Comparison of ENCODE assay signal across 16 cellular contexts in genomic region chr22:37022483-37023337, GRCh38. TPM values are rescaled to one million over a fixed set of nuclear protein-coding genes. Genes with fewer than 3 reads are reported as not detected.
A peak's percentile ranks its signal among the peaks of the same experiment; 100 is the strongest.
DNase-seq lines count a peak whose midpoint lies in the region; ATAC-seq and TF ChIP-seq lines count a peak whose summit lies in the region.
"Had no signal": no experiment of that assay in that cellular context is flagged by ENCODE, and none has a peak within 500 bp of the region (broad histone marks: within the 10 kb centered on the region; RNA-seq: fewer than 3 reads in every experiment).

No MANE protein-coding gene starts in this region.

- no peak overlapping the region for H3K4me2 ChIP-seq in mesendoderm (ENCODE audit: low read length)

- no peak overlapping the region for H4K8ac ChIP-seq in mesendoderm (ENCODE audit: low read depth, low read length)

- ATAC-seq in GM19467 (IDR thresholded peaks at IDR 0.05; ENCODE audit: unreplicated experiment), result no peak

- H3K4me3 Mint-ChIP-seq in T-helper 2 cell treated with Interferon-gamma antibody and Interleukin-4, amounts not matched to agents 5 μg/mL and 100 μg/mL, for 36 hours, result no peak overlapping the region

- peaks cover 30% of the 10 kb centered on the region for H3K36me3 ChIP-seq in left ventricle myocardium inferior
- peaks cover 6% of the 10 kb centered on the region for H3K36me3 ChIP-seq in mesendoderm (ENCODE audit: control insufficient read depth, insufficient read depth, low read length)
- H3K36me3 ChIP-seq in suprapubic skin, result peaks cover 35% of the 10 kb centered on the region

- TF ChIP-seq EP300 in suprapubic skin (IDR thresholded peaks at IDR 0.05), result no peak

- H3K9me3 Mint-ChIP-seq in T-helper 2 cell treated with Interferon-gamma antibody and Interleukin-4, amounts not matched to agents 5 μg/mL and 100 μg/mL, for 36 hours, result no peaks in the 10 kb centered on the region
- H3K9me3 Mint-ChIP-seq: activated CD8-positive, alpha-beta T cell treated with anti-CD3 and anti-CD28 coated beads for 36 hours; activated T-cell treated with anti-CD3 and anti-CD28 coated beads, Interleukin-2, amount 50 U/mL, for 24 hours; stimulated activated effector memory CD8-positive, alpha-beta T cell treated with anti-CD3 and anti-CD28 coated beads, Interleukin-12 subunit alpha, Interleukin-12 subunit beta, amount 100 ng/mL, for 72 hours had no signal

- in situ Hi-C loops in SK-MEL-5 (cut with HindIII; ENCODE audit: low pct_unique_long_range_greater_than_20kb, low sequenced_read_pairs), result no loop called here

- H2AK5ac ChIP-seq in mesendoderm (ENCODE audit: low read length), result no peak overlapping the region

- H2BK15ac ChIP-seq in mesendoderm (replicated peaks; ENCODE audit: low read depth), result no peak overlapping the region

- no peak for TF ChIP-seq CTCF in left ventricle myocardium inferior (IDR thresholded peaks at IDR 0.05; ENCODE audit: borderline replicate concordance)
- no peak for TF ChIP-seq CTCF in suprapubic skin (IDR thresholded peaks at IDR 0.05)

- peaks cover 14% of the 10 kb centered on the region for H3K4me1 Mint-ChIP-seq in T-helper 2 cell treated with Interferon-gamma antibody and Interleukin-4, amounts not matched to agents 5 μg/mL and 100 μg/mL, for 36 hours (ENCODE audit: low read depth)

- no peak overlapping the region for H3K27ac Mint-ChIP-seq in T-helper 2 cell treated with Interferon-gamma antibody and Interleukin-4, amounts not matched to agents 5 μg/mL and 100 μg/mL, for 36 hours
- H3K27ac Mint-ChIP-seq: activated CD8-positive, alpha-beta T cell treated with anti-CD3 and anti-CD28 coated beads for 36 hours; activated T-cell treated with anti-CD3 and anti-CD28 coated beads, Interleukin-2, amount 50 U/mL, for 24 hours; B cell; stimulated activated effector memory CD8-positive, alpha-beta T cell treated with anti-CD3 and anti-CD28 coated beads, Interleukin-12 subunit alpha, Interleukin-12 subunit beta, amount 100 ng/mL, for 72 hours; T-helper 17 cell had no signal

- H2BK5ac ChIP-seq in mesendoderm (ENCODE audit: low read length), result no peak overlapping the region

- H3K9me3 ChIP-seq in left ventricle myocardium inferior (replicated peaks) (no peaks in the 10 kb centered on the region), suprapubic skin (no peaks in the 10 kb centered on the region)
- H3K9me3 ChIP-seq: Caco-2, tibial artery had no signal

- H3K4me1 ChIP-seq in left ventricle myocardium inferior, result peaks cover 88% of the 10 kb centered on the region
- no peaks in the 10 kb centered on the region for H3K4me1 ChIP-seq in mesendoderm (ENCODE audit: control insufficient read depth, low read depth, low read length)
- H3K4me1 ChIP-seq in suprapubic skin, result peaks cover 46% of the 10 kb centered on the region

- H3K27ac ChIP-seq in left ventricle myocardium inferior (replicated peaks) (peak overlapping the region; percentile 59), mesendoderm (ENCODE audit: low read depth, low read length) (no peak overlapping the region), suprapubic skin (peak overlapping the region; percentile 15)
- H3K27ac ChIP-seq: tibial artery had no signal

- H4K5ac ChIP-seq in mesendoderm (ENCODE audit: low read length), result no peak overlapping the region

- no CpG with 5 or more reads among the region's 16 CpGs for WGBS in mesendoderm (ENCODE audit: extremely low coverage, insufficient coverage, low lambda C conversion rate)
- 79% methylated on average over 9 of the region's 16 CpGs for WGBS in suprapubic skin

- DNase-seq in SK-MEL-5 (ENCODE audit: low read depth, low spot score) (peak; percentile 16), left ventricle myocardium inferior (no peak), mesendoderm (no peak), suprapubic skin (ENCODE audit: low spot score in 2 of 2) (no peak), activated gamma-delta T cell treated with Interleukin-2 at 50 U/mL for 16 hours (no peak)
- no peak for DNase-seq in T-helper 2 cell treated with Interferon-gamma antibody and Interleukin-4, amounts not matched to agents 5 μg/mL and 100 μg/mL, for 36 hours (ENCODE audit: low spot score)
- DNase-seq in activated CD4-positive, alpha-beta T cell treated with anti-CD3 and anti-CD28 coated beads for 4 hours, result no peak
- DNase-seq: NCI-H1417 treated with DMSO at 0.1 percent for 48 hours, tibial artery had no signal

- H3K79me2 ChIP-seq in mesendoderm (ENCODE audit: control insufficient read depth, insufficient read depth, low read length), result peaks cover 2% of the 10 kb centered on the region

- H3K27me3 Mint-ChIP-seq in T-helper 2 cell treated with Interferon-gamma antibody and Interleukin-4, amounts not matched to agents 5 μg/mL and 100 μg/mL, for 36 hours (ENCODE audit: low read depth), result peaks cover 2% of the 10 kb centered on the region
- H3K27me3 Mint-ChIP-seq: B cell, T-helper 17 cell had no signal

- H3K27me3 ChIP-seq in left ventricle myocardium inferior (ENCODE audit: low read depth), result no peaks in the 10 kb centered on the region
- H3K27me3 ChIP-seq in mesendoderm (ENCODE audit: insufficient read depth, low read length, poor library complexity), result no peaks in the 10 kb centered on the region
- no peaks in the 10 kb centered on the region for H3K27me3 ChIP-seq in suprapubic skin
- H3K27me3 ChIP-seq: tibial artery had no signal

- peaks cover 26% of the 10 kb centered on the region for H3K79me1 ChIP-seq in mesendoderm (ENCODE audit: low read length)

- H3K36me3 Mint-ChIP-seq in T-helper 2 cell treated with Interferon-gamma antibody and Interleukin-4, amounts not matched to agents 5 μg/mL and 100 μg/mL, for 36 hours (ENCODE audit: low read depth), result peaks cover 1% of the 10 kb centered on the region

- no peak overlapping the region for H3K9ac ChIP-seq in mesendoderm (ENCODE audit: low read length)

- peak overlapping the region; percentile 5 for H3K56ac ChIP-seq in mesendoderm (ENCODE audit: low read length)

- no peak overlapping the region for H3K23ac ChIP-seq in mesendoderm (ENCODE audit: low read length)

- H3K4me3 ChIP-seq in left ventricle myocardium inferior, result no peak overlapping the region
- no peak overlapping the region for H3K4me3 ChIP-seq in mesendoderm (ENCODE audit: low read length)
- no peak overlapping the region for H3K4me3 ChIP-seq in suprapubic skin
- H3K4me3 ChIP-seq: tibial artery had no signal

- TF ChIP-seq POLR2A in suprapubic skin (IDR thresholded peaks at IDR 0.05), result no peak

- no peak overlapping the region for H3K18ac ChIP-seq in mesendoderm (ENCODE audit: low read length)

- H3K4ac ChIP-seq in mesendoderm (ENCODE audit: low read depth, low read length), result no peak overlapping the region

- intact Hi-C loops in left ventricle myocardium inferior (cut with micrococcal nuclease), result no loop called here

- no peak overlapping the region for H2BK120ac ChIP-seq in mesendoderm (ENCODE audit: low read depth, low read length)

RNA-seq across cellular contexts. Expression of gene MPST, which starts 3.2 kb away (rescaled TPM):
- total RNA-seq in SK-MEL-5 (2014; rRNA removed; shearing (Covaris generic)), result 50.2 and 54.8 TPM in 2 replicates
- polyA plus RNA-seq in SK-MEL-5 (2015; cell fraction: cytosol; rRNA removed), result 65.5 and 71.3 TPM in 2 replicates
- 46.6 and 63.5 TPM in 2 replicates for polyA plus RNA-seq in SK-MEL-5 (2015; cell fraction: nucleus; rRNA removed)
- total RNA-seq in left ventricle myocardium inferior (58.3 TPM), suprapubic skin (100 to 1,000 TPM in 3 of 4 donors, 10 to 100 TPM in 1; 99.0 to 171 (median 143) TPM)
- polyA plus RNA-seq in mesendoderm (2013, experiment 1 of 2), result 57.1 TPM
- polyA plus RNA-seq in mesendoderm (2013, experiment 2 of 2), result 58.0 TPM

RNA-seq across cellular contexts. Expression of gene TST, which starts 3.5 kb away (rescaled TPM):
- total RNA-seq in SK-MEL-5 (2014; rRNA removed; shearing (Covaris generic)), result 15.7 and 26.0 TPM in 2 replicates
- polyA plus RNA-seq in SK-MEL-5 (2015; cell fraction: cytosol; rRNA removed), result 24.2 and 28.4 TPM in 2 replicates
- 3.7 and 11.9 TPM in 2 replicates for polyA plus RNA-seq in SK-MEL-5 (2015; cell fraction: nucleus; rRNA removed)
- total RNA-seq in left ventricle myocardium inferior (39.8 TPM), suprapubic skin (10 to 100 TPM; 23.2 to 56.3 (median 52.4) TPM)
- 13.0 TPM for polyA plus RNA-seq in mesendoderm (2013, experiment 1 of 2)
- polyA plus RNA-seq in mesendoderm (2013, experiment 2 of 2), result 11.7 TPM

RNA-seq across cellular contexts. Expression of gene KCTD17, which starts 28.8 kb away (rescaled TPM):
- total RNA-seq in SK-MEL-5 (2014; rRNA removed; shearing (Covaris generic)), result 11.2 and 14.0 TPM in 2 replicates
- 20.2 and 22.1 TPM in 2 replicates for polyA plus RNA-seq in SK-MEL-5 (2015; cell fraction: cytosol; rRNA removed)
- 20.2 and 36.7 TPM in 2 replicates for polyA plus RNA-seq in SK-MEL-5 (2015; cell fraction: nucleus; rRNA removed)
- total RNA-seq in left ventricle myocardium inferior (14.3 TPM), suprapubic skin (10 to 100 TPM; 25.0 to 67.0 (median 35.7) TPM)
- 13.9 TPM for polyA plus RNA-seq in mesendoderm (2013, experiment 1 of 2)
- polyA plus RNA-seq in mesendoderm (2013, experiment 2 of 2), result 13.1 TPM
